Comparison of ENCODE assay signal across 19 cellular contexts in the genomic region with DNA sequence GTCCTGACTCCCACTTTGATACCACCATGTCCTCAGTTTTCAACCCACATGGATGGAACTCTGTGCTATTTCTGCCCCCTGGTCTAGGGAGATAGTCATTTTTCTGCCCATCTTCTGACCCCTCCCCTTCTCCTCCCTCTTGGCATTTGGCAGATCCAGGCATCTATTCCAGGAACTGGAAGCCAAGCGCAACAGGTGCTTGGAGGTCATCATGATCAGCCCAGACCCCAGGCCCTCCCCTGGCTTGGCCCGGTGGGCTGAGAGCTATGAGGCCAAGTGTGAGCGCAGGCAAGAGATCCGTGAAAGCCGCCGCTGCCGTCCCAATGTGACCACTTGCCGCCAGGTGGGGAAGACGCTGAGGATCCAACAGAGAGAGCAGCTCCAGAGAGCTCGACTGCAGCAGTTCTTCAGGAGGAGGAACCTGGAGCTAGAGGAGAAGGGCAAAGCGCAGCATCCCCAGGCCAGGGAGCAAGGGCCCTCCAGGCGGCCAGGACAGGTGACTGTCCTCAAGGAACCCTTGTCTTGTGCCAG. TPM values are rescaled to one million over a fixed set of nuclear protein-coding genes. Genes with fewer than 3 reads are reported as not detected.
DNase-seq lines count a peak whose midpoint lies in the region; ATAC-seq and TF ChIP-seq lines count a peak whose summit lies in the region.
"Had no signal": no experiment of that assay in that cellular context is flagged by ENCODE, and none has a peak within 500 bp of the region (broad histone marks: within the 10 kb centered on the region; RNA-seq: fewer than 3 reads in every experiment).

No MANE protein-coding gene starts in this region.

- CTCF ChIA-PET in CD8-positive, alpha-beta T cell (lab: Charles Lee) = interaction anchor here (0.7 to 6.9 kb wide), 5 partner anchors 10 to 64 kb away, joined by 4 to 43 read pairs (median 9); no protein-coding TSS in a partner anchor

- H3K4me1 ChIP-seq in CD8-positive, alpha-beta T cell (ENCODE audit: insufficient read depth, low read length) = peaks cover 74% of the 10 kb centered on the region
- H3K4me1 ChIP-seq: parathyroid adenoma had no signal

- H3K4me3 ChIP-seq in CD8-positive, alpha-beta T cell (ENCODE audit: low read depth, low read length) = peak overlapping the region; percentile 17
- H3K4me3 ChIP-seq: heart left ventricle, skin epidermis had no signal

- H3K36me3 ChIP-seq in CD8-positive, alpha-beta T cell (ENCODE audit: insufficient read depth, low read length) = peaks cover 50% of the 10 kb centered on the region

- peaks cover 69% of the 10 kb centered on the region for H3K4me1 Mint-ChIP-seq in activated CD4-positive, alpha-beta T cell treated with anti-CD3 and anti-CD28 coated beads, Interleukin-2, amount 10 ng/mL, durations not matched to agents 24 days and 14 days
- H3K4me1 Mint-ChIP-seq in CD8-positive, alpha-beta T cell (ENCODE audit: low read depth) = peaks cover 85% of the 10 kb centered on the region
- H3K4me1 Mint-ChIP-seq in activated naive CD8-positive, alpha-beta T cell treated with anti-CD3 and anti-CD28 coated beads for 36 hours = peaks cover 68% of the 10 kb centered on the region
- peaks cover 63 to 82% of the 10 kb centered on the region in 2 donors for H3K4me1 Mint-ChIP-seq in natural killer cell treated with Interleukin-12 subunit alpha and Interleukin-12 subunit beta and Interleukin-15 and Interleukin-18, amount 100 ng/mL, for 72 hours (ENCODE audit: low read depth in 2 of 2)

- ATAC-seq in CD8-positive, alpha-beta T cell = no peak
- ATAC-seq in natural killer cell treated with Interleukin-12 subunit alpha and Interleukin-12 subunit beta and Interleukin-15 and Interleukin-18, amount 100 ng/mL, for 72 hours = no peak
- ATAC-seq: heart left ventricle had no signal

- peak overlapping the region; percentile 79 for H3K27ac ChIP-seq in CD8-positive, alpha-beta T cell (ENCODE audit: low read depth, low read length)
- H3K27ac ChIP-seq: parathyroid adenoma had no signal

- peak overlapping the region; percentile 77 for H3K27ac Mint-ChIP-seq in activated CD4-positive, alpha-beta T cell treated with anti-CD3 and anti-CD28 coated beads, Interleukin-2, amount 10 ng/mL, durations not matched to agents 24 days and 14 days
- peak overlapping the region; percentile 96 for H3K27ac Mint-ChIP-seq in CD8-positive, alpha-beta T cell
- H3K27ac Mint-ChIP-seq in activated naive CD8-positive, alpha-beta T cell treated with anti-CD3 and anti-CD28 coated beads for 36 hours = peak overlapping the region; percentile 72
- H3K27ac Mint-ChIP-seq in natural killer cell treated with Interleukin-12 subunit alpha and Interleukin-12 subunit beta and Interleukin-15 and Interleukin-18, amount 100 ng/mL, for 72 hours = peak overlapping the region; percentile 96 to 97

- POLR2A ChIA-PET in CD8-positive, alpha-beta T cell (lab: Charles Lee) = interaction anchor here (11.8 to 23.3 kb wide), 3 partner anchors 5 to 21 kb away, joined by 298 to 377 read pairs (median 298); partner anchors contain the start of genes C1orf74 and TRAF3IP3

- H3K9me3 ChIP-seq in CD8-positive, alpha-beta T cell (ENCODE audit: low read length) = no peaks in the 10 kb centered on the region
- H3K9me3 ChIP-seq: heart left ventricle had no signal

- no peak for TF ChIP-seq CTCF in CD8-positive, alpha-beta T cell (IDR thresholded peaks at IDR 0.05)

- no peak for DNase-seq in activated CD4-positive, alpha-beta T cell treated with anti-CD3 and anti-CD28 coated beads, Interleukin-2, amount 10 ng/mL, durations not matched to agents 24 days and 14 days
- no peak for DNase-seq in activated CD4-positive, alpha-beta T cell treated with anti-CD3 and anti-CD28 coated beads, Interleukin-2, amount 50 U/mL, for 1 hour
- DNase-seq in CD8-positive, alpha-beta T cell = no peak
- no peak for DNase-seq in activated naive CD8-positive, alpha-beta T cell treated with anti-CD3 and anti-CD28 coated beads for 36 hours
- no peak for DNase-seq in natural killer cell treated with Interleukin-12 subunit alpha and Interleukin-12 subunit beta and Interleukin-15 and Interleukin-18, amount 100 ng/mL, for 72 hours (ENCODE audit: low spot score)
- DNase-seq in GM03348 (ENCODE audit: low spot score) = no peak
- no peak for DNase-seq in stimulated activated CD4-positive, alpha-beta T cell treated with anti-CD3 and anti-CD28 coated beads, Interleukin-1b, Interleukin-23, amount 100 ng/mL, for 48 hours
- no peak for DNase-seq in ecto neural progenitor cell (ENCODE audit: low spot score)
- DNase-seq: activated gamma-delta T cell; GF-D8; H7; heart left ventricle; NCI-H1092 treated with DMSO at 0.1 percent for 48 hours; NCI-H510A treated with DMSO at 0.1 percent for 48 hours; stimulated activated CD4-positive, alpha-beta T cell treated with anti-CD3 and anti-CD28 coated beads, Interleukin-4, amount 100 ng/mL, for 24 hours had no signal

- peaks cover 91% of the 10 kb centered on the region for H3K36me3 Mint-ChIP-seq in activated CD4-positive, alpha-beta T cell treated with anti-CD3 and anti-CD28 coated beads, Interleukin-2, amount 10 ng/mL, durations not matched to agents 24 days and 14 days (ENCODE audit: low read depth)
- peaks cover 82% of the 10 kb centered on the region for H3K36me3 Mint-ChIP-seq in CD8-positive, alpha-beta T cell
- H3K36me3 Mint-ChIP-seq in activated naive CD8-positive, alpha-beta T cell treated with anti-CD3 and anti-CD28 coated beads for 36 hours = peaks cover 88% of the 10 kb centered on the region
- H3K36me3 Mint-ChIP-seq in natural killer cell treated with Interleukin-12 subunit alpha and Interleukin-12 subunit beta and Interleukin-15 and Interleukin-18, amount 100 ng/mL, for 72 hours = peaks cover 64% of the 10 kb centered on the region

- peak overlapping the region; percentile 94 for H3K4me3 Mint-ChIP-seq in activated CD4-positive, alpha-beta T cell treated with anti-CD3 and anti-CD28 coated beads, Interleukin-2, amount 10 ng/mL, durations not matched to agents 24 days and 14 days
- H3K4me3 Mint-ChIP-seq in CD8-positive, alpha-beta T cell = peak overlapping the region; percentile 64
- peak overlapping the region; percentile 50 for H3K4me3 Mint-ChIP-seq in activated naive CD8-positive, alpha-beta T cell treated with anti-CD3 and anti-CD28 coated beads for 36 hours
- peak overlapping the region; percentile 15 for H3K4me3 Mint-ChIP-seq in natural killer cell treated with Interleukin-12 subunit alpha and Interleukin-12 subunit beta and Interleukin-15 and Interleukin-18, amount 100 ng/mL, for 72 hours

- no peaks in the 10 kb centered on the region for H3K9me3 Mint-ChIP-seq in activated CD4-positive, alpha-beta T cell treated with anti-CD3 and anti-CD28 coated beads, Interleukin-2, amount 10 ng/mL, durations not matched to agents 24 days and 14 days
- no peaks in the 10 kb centered on the region for H3K9me3 Mint-ChIP-seq in CD8-positive, alpha-beta T cell
- peaks cover 2% of the 10 kb centered on the region for H3K9me3 Mint-ChIP-seq in activated naive CD8-positive, alpha-beta T cell treated with anti-CD3 and anti-CD28 coated beads for 36 hours
- H3K9me3 Mint-ChIP-seq in natural killer cell treated with Interleukin-12 subunit alpha and Interleukin-12 subunit beta and Interleukin-15 and Interleukin-18, amount 100 ng/mL, for 72 hours = no peaks in the 10 kb centered on the region

- no peaks in the 10 kb centered on the region for H3K27me3 ChIP-seq in CD8-positive, alpha-beta T cell (ENCODE audit: insufficient read depth, low read length)
- H3K27me3 ChIP-seq: BLaER1 treated with 17β-estradiol and CSF1 and Interleukin-3, amounts not matched to agents 10 nM and 100 nM; heart left ventricle had no signal

- intact Hi-C loops in activated CD4-positive, alpha-beta T cell treated with anti-CD3 and anti-CD28 coated beads, Interleukin-2, amount 10 ng/mL, durations not matched to agents 24 days and 14 days (cut with micrococcal nuclease) = no loop called here
- intact Hi-C loops in CD8-positive, alpha-beta T cell (cut with DNase I, micrococcal nuclease) = loop anchor here in 1 of 2 experiments (5.0 to 10.0 kb wide), 2 partner anchors 67 to 1495 kb away; partner anchors contain the start of genes RCOR3 and UTP25

- no peaks in the 10 kb centered on the region for H3K27me3 Mint-ChIP-seq in activated CD4-positive, alpha-beta T cell treated with anti-CD3 and anti-CD28 coated beads, Interleukin-2, amount 10 ng/mL, durations not matched to agents 24 days and 14 days
- H3K27me3 Mint-ChIP-seq in CD8-positive, alpha-beta T cell (ENCODE audit: low read depth) = no peaks in the 10 kb centered on the region
- no peaks in the 10 kb centered on the region for H3K27me3 Mint-ChIP-seq in activated naive CD8-positive, alpha-beta T cell treated with anti-CD3 and anti-CD28 coated beads for 36 hours
- H3K27me3 Mint-ChIP-seq in natural killer cell treated with Interleukin-12 subunit alpha and Interleukin-12 subunit beta and Interleukin-15 and Interleukin-18, amount 100 ng/mL, for 72 hours = no peaks in the 10 kb centered on the region

RNA-seq across cellular contexts. Expression of gene TRAF3IP3, which starts 4.0 kb away (rescaled TPM):
- total RNA-seq in activated CD4-positive, alpha-beta T cell treated with anti-CD3 and anti-CD28 coated beads, Interleukin-2, amount 10 ng/mL, durations not matched to agents 24 days and 14 days = 392 and 394 TPM in 2 replicates
- 100 to 1,000 TPM; 209 to 230 TPM for total RNA-seq in CD8-positive, alpha-beta T cell
- total RNA-seq in activated naive CD8-positive, alpha-beta T cell treated with anti-CD3 and anti-CD28 coated beads for 36 hours = 100 to 1,000 TPM; 194 to 204 TPM
- total RNA-seq in natural killer cell treated with Interleukin-12 subunit alpha and Interleukin-12 subunit beta and Interleukin-15 and Interleukin-18, amount 100 ng/mL, for 72 hours = 100 to 1,000 TPM; 157 to 185 TPM
- total RNA-seq: H7, LHCN-M2 had no signal

RNA-seq across cellular contexts. Expression of gene C1orf74, which starts 24.5 kb away (rescaled TPM):
- total RNA-seq in activated CD4-positive, alpha-beta T cell treated with anti-CD3 and anti-CD28 coated beads, Interleukin-2, amount 10 ng/mL, durations not matched to agents 24 days and 14 days = 2.4 and 3.2 TPM in 2 replicates
- under 1 TPM; 0.71 to 0.75 TPM for total RNA-seq in CD8-positive, alpha-beta T cell
- 1 to 10 TPM; 1.5 to 1.7 TPM for total RNA-seq in activated naive CD8-positive, alpha-beta T cell treated with anti-CD3 and anti-CD28 coated beads for 36 hours
- total RNA-seq in natural killer cell treated with Interleukin-12 subunit alpha and Interleukin-12 subunit beta and Interleukin-15 and Interleukin-18, amount 100 ng/mL, for 72 hours = 1 to 10 TPM; 2.5 to 3.0 TPM

RNA-seq across cellular contexts. Expression of gene IRF6, which starts 46.0 kb away (rescaled TPM):
- total RNA-seq in activated CD4-positive, alpha-beta T cell treated with anti-CD3 and anti-CD28 coated beads, Interleukin-2, amount 10 ng/mL, durations not matched to agents 24 days and 14 days = 0.07 TPM in 1 of 2 replicates, not detected in the other
- total RNA-seq in CD8-positive, alpha-beta T cell = 1 to 10 TPM; 2.5 to 3.4 TPM
- total RNA-seq in activated naive CD8-positive, alpha-beta T cell treated with anti-CD3 and anti-CD28 coated beads for 36 hours = 1 to 10 TPM; 2.1 to 2.4 TPM
- total RNA-seq in natural killer cell treated with Interleukin-12 subunit alpha and Interleukin-12 subunit beta and Interleukin-15 and Interleukin-18, amount 100 ng/mL, for 72 hours = 1 to 10 TPM; 1.5 to 8.6 TPM
- total RNA-seq: LHCN-M2 had no signal

RNA-seq across cellular contexts. Expression of gene HSD11B1, which starts 55.2 kb away (rescaled TPM):
- total RNA-seq in activated CD4-positive, alpha-beta T cell treated with anti-CD3 and anti-CD28 coated beads, Interleukin-2, amount 10 ng/mL, durations not matched to agents 24 days and 14 days = 15.1 TPM in 2 replicates
- not detected for total RNA-seq in CD8-positive, alpha-beta T cell
- total RNA-seq in activated naive CD8-positive, alpha-beta T cell treated with anti-CD3 and anti-CD28 coated beads for 36 hours = under 1 TPM in 1 of 2 experiments, not detected in 1; 0.36 TPM
- under 1 TPM in 1 of 2 donors, not detected in 1; 0.43 TPM for total RNA-seq in natural killer cell treated with Interleukin-12 subunit alpha and Interleukin-12 subunit beta and Interleukin-15 and Interleukin-18, amount 100 ng/mL, for 72 hours
- total RNA-seq: H7, LHCN-M2 had no signal

Comparison
In these comparisons a context has a peak if more than half of its experiments do, and no peak if none do; other contexts are left out.
1. H3K4me3 Mint-ChIP-seq: peak in every context shown above with its lines; median percentile 94 in activated CD4-positive, alpha-beta T cell treated with anti-CD3 and anti-CD28 coated beads, Interleukin-2, amount 10 ng/mL, durations not matched to agents 24 days and 14 days; 64 in CD8-positive, alpha-beta T cell; 50 in activated naive CD8-positive, alpha-beta T cell treated with anti-CD3 and anti-CD28 coated beads for 36 hours; 15 in natural killer cell treated with Interleukin-12 subunit alpha and Interleukin-12 subunit beta and Interleukin-15 and Interleukin-18, amount 100 ng/mL, for 72 hours.